In the genomic region with DNA sequence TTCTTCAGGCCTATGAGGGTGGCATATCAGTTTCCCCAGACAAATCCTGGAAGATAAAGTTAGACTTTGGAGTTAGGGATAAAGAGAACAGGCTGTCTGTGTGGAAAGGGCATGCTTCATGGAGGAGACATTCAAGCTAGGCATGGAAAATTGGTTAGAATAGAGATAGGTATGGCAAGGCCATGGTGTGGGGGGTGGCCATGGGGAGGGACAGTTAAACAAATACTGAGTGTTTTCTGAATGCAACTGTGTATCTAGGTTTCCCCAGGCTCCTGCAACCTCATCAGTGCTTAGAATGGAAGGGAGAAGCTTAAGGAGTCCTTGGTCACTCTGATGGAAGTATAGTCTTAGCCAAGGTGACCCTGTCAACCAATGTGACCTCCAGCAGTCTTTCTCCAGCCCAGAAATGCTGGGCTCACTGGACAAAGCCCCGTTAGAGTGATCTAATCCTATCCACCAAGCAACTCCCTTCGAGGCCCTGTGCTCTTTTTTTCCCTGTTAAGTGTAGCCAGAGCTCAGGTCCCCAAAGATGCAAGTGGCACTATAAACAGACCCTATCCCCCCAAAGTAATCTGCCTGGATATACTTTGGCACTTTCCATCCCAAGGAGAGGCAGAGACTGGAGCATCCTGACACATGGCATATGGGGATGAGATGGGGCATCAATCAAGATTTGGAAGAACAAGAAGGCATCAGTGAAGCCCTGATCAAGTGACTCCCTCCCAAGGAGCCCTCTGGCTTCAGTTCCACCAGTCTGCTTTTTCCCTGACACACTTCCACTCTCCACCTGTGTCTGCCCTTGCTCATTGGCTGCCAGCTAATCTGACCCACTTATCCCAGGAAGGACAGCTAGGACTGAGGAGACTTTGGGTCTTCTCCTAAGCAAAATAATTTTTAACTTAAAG, we compare ENCODE assay signal across 1 cellular context.
TF ChIP-seq lines count a peak whose summit lies in the region.

No MANE protein-coding gene starts in this region.

TF ChIP-seq in K562, 482 proteins besides CTCF, POLR2A, EP300 and RAD21:
- TF ChIP-seq, protein P1, sequence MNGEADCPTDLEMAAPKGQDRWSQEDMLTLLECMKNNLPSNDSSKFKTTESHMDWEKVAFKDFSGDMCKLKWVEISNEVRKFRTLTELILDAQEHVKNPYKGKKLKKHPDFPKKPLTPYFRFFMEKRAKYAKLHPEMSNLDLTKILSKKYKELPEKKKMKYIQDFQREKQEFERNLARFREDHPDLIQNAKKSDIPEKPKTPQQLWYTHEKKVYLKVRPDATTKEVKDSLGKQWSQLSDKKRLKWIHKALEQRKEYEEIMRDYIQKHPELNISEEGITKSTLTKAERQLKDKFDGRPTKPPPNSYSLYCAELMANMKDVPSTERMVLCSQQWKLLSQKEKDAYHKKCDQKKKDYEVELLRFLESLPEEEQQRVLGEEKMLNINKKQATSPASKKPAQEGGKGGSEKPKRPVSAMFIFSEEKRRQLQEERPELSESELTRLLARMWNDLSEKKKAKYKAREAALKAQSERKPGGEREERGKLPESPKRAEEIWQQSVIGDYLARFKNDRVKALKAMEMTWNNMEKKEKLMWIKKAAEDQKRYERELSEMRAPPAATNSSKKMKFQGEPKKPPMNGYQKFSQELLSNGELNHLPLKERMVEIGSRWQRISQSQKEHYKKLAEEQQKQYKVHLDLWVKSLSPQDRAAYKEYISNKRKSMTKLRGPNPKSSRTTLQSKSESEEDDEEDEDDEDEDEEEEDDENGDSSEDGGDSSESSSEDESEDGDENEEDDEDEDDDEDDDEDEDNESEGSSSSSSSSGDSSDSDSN (IDR thresholded peaks at IDR 0.05; ENCODE audit: borderline replicate concordance in 1 of 2, low read depth in 2 of 2, low read length in 2 of 2) = 0 out of 4 replicates have a peak, but pooled peaks of 1 of the 2 experiments have one; percentile 22
- TF ChIP-seq, protein P2, sequence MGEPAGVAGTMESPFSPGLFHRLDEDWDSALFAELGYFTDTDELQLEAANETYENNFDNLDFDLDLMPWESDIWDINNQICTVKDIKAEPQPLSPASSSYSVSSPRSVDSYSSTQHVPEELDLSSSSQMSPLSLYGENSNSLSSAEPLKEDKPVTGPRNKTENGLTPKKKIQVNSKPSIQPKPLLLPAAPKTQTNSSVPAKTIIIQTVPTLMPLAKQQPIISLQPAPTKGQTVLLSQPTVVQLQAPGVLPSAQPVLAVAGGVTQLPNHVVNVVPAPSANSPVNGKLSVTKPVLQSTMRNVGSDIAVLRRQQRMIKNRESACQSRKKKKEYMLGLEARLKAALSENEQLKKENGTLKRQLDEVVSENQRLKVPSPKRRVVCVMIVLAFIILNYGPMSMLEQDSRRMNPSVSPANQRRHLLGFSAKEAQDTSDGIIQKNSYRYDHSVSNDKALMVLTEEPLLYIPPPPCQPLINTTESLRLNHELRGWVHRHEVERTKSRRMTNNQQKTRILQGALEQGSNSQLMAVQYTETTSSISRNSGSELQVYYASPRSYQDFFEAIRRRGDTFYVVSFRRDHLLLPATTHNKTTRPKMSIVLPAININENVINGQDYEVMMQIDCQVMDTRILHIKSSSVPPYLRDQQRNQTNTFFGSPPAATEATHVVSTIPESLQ (CRISPR knock-in tag; IDR thresholded peaks at IDR 0.05) = 0 out of 2 replicates have a peak, but pooled peaks have one; percentile 64
- TF ChIP-seq POLR2AphosphoS2 (IDR thresholded peaks at IDR 0.05; ENCODE audit: low read length) (0 out of 2 replicates have a peak, but pooled peaks have one; percentile 4), ESRRA (IDR thresholded peaks at IDR 0.05; ENCODE audit: borderline replicate concordance, low read depth) (peak; percentile 76), ZNF165 (CRISPR knock-in tag; IDR thresholded peaks at IDR 0.05; ENCODE audit: borderline replicate concordance) (no peak), ZNF143 (CRISPR knock-in tag; IDR thresholded peaks at IDR 0.05) (no peak), GTF2E2 (tag; IDR thresholded peaks at IDR 0.05) (no peak), E2F3 (CRISPR knock-in tag; IDR thresholded peaks at IDR 0.05) (0 out of 2 replicates have a peak, but pooled peaks have one; percentile 8)
TF ChIP-seq in K562: peak in this region for 5.
